Comparison of ENCODE assay signal across 12 cellular contexts in the genomic region with DNA sequence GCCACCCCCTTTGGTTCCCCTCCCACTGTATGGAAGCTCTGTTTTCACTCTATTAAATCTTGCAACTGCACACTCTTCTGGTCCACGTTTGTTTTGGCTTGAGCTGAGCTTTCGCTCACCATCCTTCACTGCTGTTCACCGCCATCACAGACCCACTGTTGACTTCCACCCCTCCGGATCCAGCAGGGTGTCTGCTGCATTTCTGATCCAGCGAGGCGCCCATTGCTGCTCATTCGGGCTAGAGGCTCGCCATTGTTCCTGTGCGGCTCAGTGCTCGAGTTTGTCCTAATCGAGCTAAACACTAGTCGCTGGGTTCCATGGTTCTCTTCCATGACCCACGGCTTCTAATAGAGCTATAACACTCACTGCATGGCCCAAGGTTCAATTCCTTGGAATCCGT. TPM values are rescaled to one million over a fixed set of nuclear protein-coding genes. Genes with fewer than 3 reads are reported as not detected.
DNase-seq lines count a peak whose midpoint lies in the region; TF ChIP-seq lines count a peak whose summit lies in the region.
"Had no signal": no experiment of that assay in that cellular context is flagged by ENCODE, and none has a peak within 500 bp of the region (broad histone marks: within the 10 kb centered on the region; RNA-seq: fewer than 3 reads in every experiment).

No MANE protein-coding gene starts in this region.

- H3K4me3 Mint-ChIP-seq in chondrocyte (ENCODE audit: unreplicated experiment) (peak overlapping the region; percentile 15), mesothelial cell of epicardium (no peak overlapping the region)
- H3K4me3 Mint-ChIP-seq: naive thymus-derived CD4-positive, alpha-beta T cell had no signal

- H3K27ac Mint-ChIP-seq in chondrocyte (ENCODE audit: unreplicated experiment) = peak overlapping the region; percentile 96
- peak overlapping the region; percentile 100 for H3K27ac Mint-ChIP-seq in mesothelial cell of epicardium

- POLR2A ChIA-PET in HEK293 (lab: Yijun Ruan, JAX) = interaction anchor here (0.6 to 3.0 kb wide), 3 partner anchors 13 to 42 kb away, joined by 3 to 23 read pairs (median 4); partner anchors contain the start of gene ACTN4

- peaks cover 2% of the 10 kb centered on the region for H3K9me3 Mint-ChIP-seq in chondrocyte (ENCODE audit: low read depth)
- peaks cover 10% of the 10 kb centered on the region for H3K9me3 Mint-ChIP-seq in mesothelial cell of epicardium
- H3K9me3 Mint-ChIP-seq: naive thymus-derived CD4-positive, alpha-beta T cell had no signal

- H3K9me3 ChIP-seq in HEK293 (ENCODE audit: control insufficient read depth, insufficient read depth, low read depth, low read length) = no peaks in the 10 kb centered on the region
- no peaks in the 10 kb centered on the region for H3K9me3 ChIP-seq in stomach smooth muscle (ENCODE audit: control insufficient read depth in 2 of 2, low read length in 2 of 2)

- H3K36me3 Mint-ChIP-seq in chondrocyte (ENCODE audit: low read depth) = peaks cover 17% of the 10 kb centered on the region
- H3K36me3 Mint-ChIP-seq in mesothelial cell of epicardium = peaks cover 20% of the 10 kb centered on the region

- no peak overlapping the region for H3K9ac ChIP-seq in stomach smooth muscle (ENCODE audit: low read length in 2 of 2)

- peaks cover 21% of the 10 kb centered on the region for H3K4me1 ChIP-seq in HEK293 (ENCODE audit: control insufficient read depth, insufficient read depth, low read length)
- H3K4me1 ChIP-seq in stomach smooth muscle (ENCODE audit: control insufficient read depth, insufficient read depth, low read length) = peaks cover 66% of the 10 kb centered on the region

- CTCF ChIA-PET in HEK293 (lab: Yijun Ruan, JAX) = interaction anchor here (0.9 to 1.4 kb wide), 7 partner anchors 10 to 287 kb away, joined by 3 to 7 read pairs (median 4); partner anchors contain the start of gene FAM98C

- H3K4me3 ChIP-seq in HEK293 (ENCODE audit: low read depth, low read length) (no peak overlapping the region), stomach smooth muscle (ENCODE audit: low read length in 2 of 2) (no peak overlapping the region)

- no peaks in the 10 kb centered on the region for H3K27me3 Mint-ChIP-seq in chondrocyte (ENCODE audit: low read depth)
- H3K27me3 Mint-ChIP-seq in mesothelial cell of epicardium (ENCODE audit: low read depth) = no peaks in the 10 kb centered on the region
- H3K27me3 Mint-ChIP-seq: naive thymus-derived CD4-positive, alpha-beta T cell had no signal

- TF ChIP-seq CTCF in HEK293 (tag by site-specific recombination; IDR thresholded peaks at IDR 0.05) = no peak
- no peak for TF ChIP-seq CTCF in chondrocyte (IDR thresholded peaks at IDR 0.05)
- no peak for TF ChIP-seq CTCF in mesothelial cell of epicardium (IDR thresholded peaks at IDR 0.05; ENCODE audit: unreplicated experiment)

- peaks cover 17 to 28% of the 10 kb centered on the region in 2 experiments for H3K36me3 ChIP-seq in HEK293 (ENCODE audit: control insufficient read depth in 2 of 2, insufficient read depth in 1 of 2, low read length in 2 of 2)
- no peaks in the 10 kb centered on the region for H3K36me3 ChIP-seq in stomach smooth muscle (ENCODE audit: control insufficient read depth in 2 of 2, insufficient read depth in 2 of 2, low read length in 2 of 2)

- peak overlapping the region; percentile 22; the same call in 1 of the 2 replicates for H3K27ac ChIP-seq in HEK293 (ENCODE audit: extremely low read depth, low read depth, low read length)
- peak overlapping the region; percentile 97 for H3K27ac ChIP-seq in stomach smooth muscle (ENCODE audit: low read length)

- H3K27me3 ChIP-seq in stomach smooth muscle (ENCODE audit: control insufficient read depth in 1 of 2, insufficient read depth in 2 of 2, low read length in 2 of 2) = no peaks in the 10 kb centered on the region

- DNase-seq in chondrocyte (ENCODE audit: low spot score) (no peak), mesothelial cell of epicardium (ENCODE audit: low spot score in 2 of 2, unreplicated experiment in 2 of 2) (no peak), amygdala (lab: John Stamatoyannopoulos, UW) (no peak), medulla oblongata (ENCODE audit: extremely low spot score) (no peak), AG08396 (ENCODE audit: low spot score) (no peak), AG20443 (ENCODE audit: low spot score) (no peak)
- DNase-seq: activated CD4-positive, CD25-positive, alpha-beta regulatory T cell; activated T-cell treated with anti-CD3 and anti-CD28 coated beads, Interleukin-2, amount 50 U/mL, for 1 hour; naive thymus-derived CD4-positive, alpha-beta T cell; NCI-H146 had no signal

- peaks cover 93% of the 10 kb centered on the region for H3K4me1 Mint-ChIP-seq in chondrocyte (ENCODE audit: low read depth)
- H3K4me1 Mint-ChIP-seq in mesothelial cell of epicardium = peaks cover 78% of the 10 kb centered on the region

TF ChIP-seq in HEK293, 187 proteins besides CTCF, POLR2A, EP300 and RAD21:
- no peak for TF ChIP-seq ZNF830 (tag by site-specific recombination; IDR thresholded peaks at IDR 0.05; ENCODE audit: low read depth)
- TF ChIP-seq ZNF544 (tag by site-specific recombination; IDR thresholded peaks at IDR 0.05) = no peak
- TF ChIP-seq ZNF600 (tag by site-specific recombination; IDR thresholded peaks at IDR 0.05) = no peak
- TF ChIP-seq ZBTB49 (tag by site-specific recombination; IDR thresholded peaks at IDR 0.05; ENCODE audit: low read depth) = no peak
- TF ChIP-seq ZIC2 (tag by site-specific recombination; IDR thresholded peaks at IDR 0.05) = peak; percentile 55

RNA-seq across cellular contexts. Expression of gene ACTN4, which starts 42.7 kb away (rescaled TPM):
- total RNA-seq in chondrocyte (641 to 921 TPM (median 917 TPM) in 3 replicates), mesothelial cell of epicardium (452 to 469 TPM (median 460 TPM) in 3 replicates)

RNA-seq across cellular contexts. Expression of gene CAPN12, which starts 54.1 kb away (rescaled TPM):
- total RNA-seq in chondrocyte (0.40 to 0.44 TPM (median 0.44 TPM) in 3 replicates), mesothelial cell of epicardium (6.1 to 6.8 TPM (median 6.7 TPM) in 3 replicates)
